Comparison of ENCODE assay signal across 1 cellular context in the genomic region with DNA sequence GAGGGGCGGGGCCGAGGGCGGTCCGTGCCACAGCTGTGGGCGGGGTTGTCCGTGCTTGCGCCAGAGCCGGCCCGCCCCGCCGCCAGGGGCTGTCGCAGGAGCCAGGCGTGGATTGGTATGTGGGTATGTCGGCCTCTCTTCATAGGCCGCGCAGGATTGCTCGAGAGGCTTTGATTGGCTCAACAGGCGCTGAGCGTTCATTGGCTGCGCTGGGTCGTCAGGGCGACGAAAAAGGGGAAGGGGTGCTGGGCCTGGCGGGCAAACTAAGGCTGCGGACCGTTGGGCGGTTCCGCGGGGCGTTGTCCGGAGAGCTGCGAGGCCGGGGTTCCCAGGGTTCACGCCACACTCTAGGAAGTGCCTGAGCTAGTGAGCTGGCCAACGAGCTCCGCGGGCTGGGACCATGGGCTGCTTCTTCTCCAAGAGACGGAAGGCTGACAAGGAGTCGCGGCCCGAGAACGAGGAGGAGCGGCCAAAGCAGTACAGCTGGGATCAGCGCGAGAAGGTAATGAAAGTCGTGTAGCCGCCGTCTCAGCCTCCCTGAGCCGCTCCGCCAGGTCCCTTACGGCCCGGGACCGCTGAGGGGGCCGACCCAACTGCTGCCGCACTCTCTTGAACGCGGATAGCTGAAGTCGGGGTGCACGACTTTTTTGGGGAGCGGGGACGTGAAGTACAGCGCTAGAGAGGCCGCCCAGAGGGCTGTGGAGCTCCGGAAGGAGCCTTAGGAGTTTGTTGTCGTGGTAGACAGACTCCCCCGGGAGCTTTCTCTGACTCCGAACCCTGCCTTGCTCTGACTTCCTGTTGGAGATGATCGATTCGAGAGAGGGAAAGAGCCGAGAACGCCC.
A peak's percentile ranks its signal among the peaks of the same experiment; 100 is the strongest.
TF ChIP-seq lines count a peak whose summit lies in the region.

A gene (plus strand): TSS at position 343 of the 842 bp plus-strand sequence. CDS start 58 bp downstream, at position 401.

TF ChIP-seq in K562, 482 proteins besides CTCF, POLR2A, EP300 and RAD21 (continued from another document and continues in another):
- TF ChIP-seq, protein P1, sequence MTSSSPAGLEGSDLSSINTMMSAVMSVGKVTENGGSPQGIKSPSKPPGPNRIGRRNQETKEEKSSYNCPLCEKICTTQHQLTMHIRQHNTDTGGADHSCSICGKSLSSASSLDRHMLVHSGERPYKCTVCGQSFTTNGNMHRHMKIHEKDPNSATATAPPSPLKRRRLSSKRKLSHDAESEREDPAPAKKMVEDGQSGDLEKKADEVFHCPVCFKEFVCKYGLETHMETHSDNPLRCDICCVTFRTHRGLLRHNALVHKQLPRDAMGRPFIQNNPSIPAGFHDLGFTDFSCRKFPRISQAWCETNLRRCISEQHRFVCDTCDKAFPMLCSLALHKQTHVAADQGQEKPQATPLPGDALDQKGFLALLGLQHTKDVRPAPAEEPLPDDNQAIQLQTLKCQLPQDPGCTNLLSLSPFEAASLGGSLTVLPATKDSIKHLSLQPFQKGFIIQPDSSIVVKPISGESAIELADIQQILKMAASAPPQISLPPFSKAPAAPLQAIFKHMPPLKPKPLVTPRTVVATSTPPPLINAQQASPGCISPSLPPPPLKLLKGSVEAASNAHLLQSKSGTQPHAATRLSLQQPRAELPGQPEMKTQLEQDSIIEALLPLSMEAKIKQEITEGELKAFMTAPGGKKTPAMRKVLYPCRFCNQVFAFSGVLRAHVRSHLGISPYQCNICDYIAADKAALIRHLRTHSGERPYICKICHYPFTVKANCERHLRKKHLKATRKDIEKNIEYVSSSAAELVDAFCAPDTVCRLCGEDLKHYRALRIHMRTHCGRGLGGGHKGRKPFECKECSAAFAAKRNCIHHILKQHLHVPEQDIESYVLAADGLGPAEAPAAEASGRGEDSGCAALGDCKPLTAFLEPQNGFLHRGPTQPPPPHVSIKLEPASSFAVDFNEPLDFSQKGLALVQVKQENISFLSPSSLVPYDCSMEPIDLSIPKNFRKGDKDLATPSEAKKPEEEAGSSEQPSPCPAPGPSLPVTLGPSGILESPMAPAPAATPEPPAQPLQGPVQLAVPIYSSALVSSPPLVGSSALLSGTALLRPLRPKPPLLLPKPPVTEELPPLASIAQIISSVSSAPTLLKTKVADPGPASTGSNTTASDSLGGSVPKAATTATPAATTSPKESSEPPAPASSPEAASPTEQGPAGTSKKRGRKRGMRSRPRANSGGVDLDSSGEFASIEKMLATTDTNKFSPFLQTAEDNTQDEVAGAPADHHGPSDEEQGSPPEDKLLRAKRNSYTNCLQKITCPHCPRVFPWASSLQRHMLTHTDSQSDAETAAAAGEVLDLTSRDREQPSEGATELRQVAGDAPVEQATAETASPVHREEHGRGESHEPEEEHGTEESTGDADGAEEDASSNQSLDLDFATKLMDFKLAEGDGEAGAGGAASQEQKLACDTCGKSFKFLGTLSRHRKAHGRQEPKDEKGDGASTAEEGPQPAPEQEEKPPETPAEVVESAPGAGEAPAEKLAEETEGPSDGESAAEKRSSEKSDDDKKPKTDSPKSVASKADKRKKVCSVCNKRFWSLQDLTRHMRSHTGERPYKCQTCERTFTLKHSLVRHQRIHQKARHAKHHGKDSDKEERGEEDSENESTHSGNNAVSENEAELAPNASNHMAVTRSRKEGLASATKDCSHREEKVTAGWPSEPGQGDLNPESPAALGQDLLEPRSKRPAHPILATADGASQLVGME (CRISPR knock-in tag; IDR thresholded peaks at IDR 0.05): no peak
- TF ChIP-seq, protein P2, sequence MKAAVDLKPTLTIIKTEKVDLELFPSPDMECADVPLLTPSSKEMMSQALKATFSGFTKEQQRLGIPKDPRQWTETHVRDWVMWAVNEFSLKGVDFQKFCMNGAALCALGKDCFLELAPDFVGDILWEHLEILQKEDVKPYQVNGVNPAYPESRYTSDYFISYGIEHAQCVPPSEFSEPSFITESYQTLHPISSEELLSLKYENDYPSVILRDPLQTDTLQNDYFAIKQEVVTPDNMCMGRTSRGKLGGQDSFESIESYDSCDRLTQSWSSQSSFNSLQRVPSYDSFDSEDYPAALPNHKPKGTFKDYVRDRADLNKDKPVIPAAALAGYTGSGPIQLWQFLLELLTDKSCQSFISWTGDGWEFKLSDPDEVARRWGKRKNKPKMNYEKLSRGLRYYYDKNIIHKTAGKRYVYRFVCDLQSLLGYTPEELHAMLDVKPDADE (conservative IDR thresholded peaks at IDR 0.05; ENCODE audit: control insufficient read depth, low read depth, low read length): no peak
- TF ChIP-seq KAT7 (CRISPR knock-in tag; IDR thresholded peaks at IDR 0.05; ENCODE audit: borderline replicate concordance): no peak
- no peak for TF ChIP-seq NR4A1 (CRISPR knock-in tag; IDR thresholded peaks at IDR 0.05)
- no peak for TF ChIP-seq NR4A1 (tag; IDR thresholded peaks at IDR 0.05)
- 0 out of 2 replicates have a peak, but pooled peaks have one; percentile 60 for TF ChIP-seq BMI1 (IDR thresholded peaks at IDR 0.05; ENCODE audit: low read length)
- peak; percentile 64 for TF ChIP-seq NFYB (IDR thresholded peaks at IDR 0.05; ENCODE audit: extremely low read depth, insufficient read length)
- TF ChIP-seq, protein P3, sequence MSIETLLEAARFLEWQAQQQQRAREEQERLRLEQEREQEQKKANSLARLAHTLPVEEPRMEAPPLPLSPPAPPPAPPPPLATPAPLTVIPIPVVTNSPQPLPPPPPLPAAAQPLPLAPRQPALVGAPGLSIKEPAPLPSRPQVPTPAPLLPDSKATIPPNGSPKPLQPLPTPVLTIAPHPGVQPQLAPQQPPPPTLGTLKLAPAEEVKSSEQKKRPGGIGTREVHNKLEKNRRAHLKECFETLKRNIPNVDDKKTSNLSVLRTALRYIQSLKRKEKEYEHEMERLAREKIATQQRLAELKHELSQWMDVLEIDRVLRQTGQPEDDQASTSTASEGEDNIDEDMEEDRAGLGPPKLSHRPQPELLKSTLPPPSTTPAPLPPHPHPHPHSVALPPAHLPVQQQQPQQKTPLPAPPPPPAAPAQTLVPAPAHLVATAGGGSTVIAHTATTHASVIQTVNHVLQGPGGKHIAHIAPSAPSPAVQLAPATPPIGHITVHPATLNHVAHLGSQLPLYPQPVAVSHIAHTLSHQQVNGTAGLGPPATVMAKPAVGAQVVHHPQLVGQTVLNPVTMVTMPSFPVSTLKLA (conservative IDR thresholded peaks at IDR 0.05): peak in 1 of 2 experiments; percentile 40; a peak in 1 of 4 replicates
- TF ChIP-seq SAP30 (IDR thresholded peaks at IDR 0.05; ENCODE audit: borderline replicate concordance, insufficient read depth, low read depth, low read length, poor library complexity, severe bottlenecking): no peak
- peak in 1 of 2 experiments; percentile 58; a peak in 1 of 4 replicates for TF ChIP-seq CSDE1 (IDR thresholded peaks at IDR 0.05)
- no peak for TF ChIP-seq MTA1 (IDR thresholded peaks at IDR 0.05; ENCODE audit: borderline replicate concordance)
- peak; percentile 93 for TF ChIP-seq RFX1 (IDR thresholded peaks at IDR 0.05)
- TF ChIP-seq, protein P4, sequence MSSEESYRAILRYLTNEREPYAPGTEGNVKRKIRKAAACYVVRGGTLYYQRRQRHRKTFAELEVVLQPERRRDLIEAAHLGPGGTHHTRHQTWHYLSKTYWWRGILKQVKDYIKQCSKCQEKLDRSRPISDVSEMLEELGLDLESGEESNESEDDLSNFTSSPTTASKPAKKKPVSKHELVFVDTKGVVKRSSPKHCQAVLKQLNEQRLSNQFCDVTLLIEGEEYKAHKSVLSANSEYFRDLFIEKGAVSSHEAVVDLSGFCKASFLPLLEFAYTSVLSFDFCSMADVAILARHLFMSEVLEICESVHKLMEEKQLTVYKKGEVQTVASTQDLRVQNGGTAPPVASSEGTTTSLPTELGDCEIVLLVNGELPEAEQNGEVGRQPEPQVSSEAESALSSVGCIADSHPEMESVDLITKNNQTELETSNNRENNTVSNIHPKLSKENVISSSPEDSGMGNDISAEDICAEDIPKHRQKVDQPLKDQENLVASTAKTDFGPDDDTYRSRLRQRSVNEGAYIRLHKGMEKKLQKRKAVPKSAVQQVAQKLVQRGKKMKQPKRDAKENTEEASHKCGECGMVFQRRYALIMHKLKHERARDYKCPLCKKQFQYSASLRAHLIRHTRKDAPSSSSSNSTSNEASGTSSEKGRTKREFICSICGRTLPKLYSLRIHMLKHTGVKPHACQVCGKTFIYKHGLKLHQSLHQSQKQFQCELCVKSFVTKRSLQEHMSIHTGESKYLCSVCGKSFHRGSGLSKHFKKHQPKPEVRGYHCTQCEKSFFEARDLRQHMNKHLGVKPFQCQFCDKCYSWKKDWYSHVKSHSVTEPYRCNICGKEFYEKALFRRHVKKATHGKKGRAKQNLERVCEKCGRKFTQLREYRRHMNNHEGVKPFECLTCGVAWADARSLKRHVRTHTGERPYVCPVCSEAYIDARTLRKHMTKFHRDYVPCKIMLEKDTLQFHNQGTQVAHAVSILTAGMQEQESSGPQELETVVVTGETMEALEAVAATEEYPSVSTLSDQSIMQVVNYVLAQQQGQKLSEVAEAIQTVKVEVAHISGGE (CRISPR knock-in tag; IDR thresholded peaks at IDR 0.05): peak in 1 of 3 experiments; percentile 68; a peak in 2 of 6 replicates
- peak; percentile 74 for TF ChIP-seq FOS (IDR thresholded peaks at IDR 0.05; ENCODE audit: extremely low read depth, insufficient read length)
- TF ChIP-seq ETV6 (IDR thresholded peaks at IDR 0.05; ENCODE audit: borderline replicate concordance in 1 of 2, low read depth in 2 of 2, low read length in 1 of 2): no peak
- TF ChIP-seq ETV6 (CRISPR knock-in tag; IDR thresholded peaks at IDR 0.05; ENCODE audit: borderline replicate concordance): no peak
- no peak for TF ChIP-seq TCFL5 (CRISPR knock-in tag; conservative IDR thresholded peaks at IDR 0.05)
- TF ChIP-seq SRF (CRISPR knock-in tag; IDR thresholded peaks at IDR 0.05): no peak
- peak; percentile 94 for TF ChIP-seq SPI1 (IDR thresholded peaks at IDR 0.05; ENCODE audit: borderline replicate concordance, low read depth, low read length)
- TF ChIP-seq, protein P5, sequence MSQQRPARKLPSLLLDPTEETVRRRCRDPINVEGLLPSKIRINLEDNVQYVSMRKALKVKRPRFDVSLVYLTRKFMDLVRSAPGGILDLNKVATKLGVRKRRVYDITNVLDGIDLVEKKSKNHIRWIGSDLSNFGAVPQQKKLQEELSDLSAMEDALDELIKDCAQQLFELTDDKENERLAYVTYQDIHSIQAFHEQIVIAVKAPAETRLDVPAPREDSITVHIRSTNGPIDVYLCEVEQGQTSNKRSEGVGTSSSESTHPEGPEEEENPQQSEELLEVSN (IDR thresholded peaks at IDR 0.05; ENCODE audit: borderline replicate concordance in 1 of 2, extremely low read depth in 1 of 2, insufficient read depth in 1 of 2, insufficient read length in 1 of 2, low read depth in 1 of 2, low read length in 1 of 2, poor library complexity in 1 of 2, severe bottlenecking in 1 of 2): peak; percentile 28 to 33
- TF ChIP-seq RBM39 (optimal IDR thresholded peaks at IDR 0.05; ENCODE audit: low read depth, low read length): no peak
- TF ChIP-seq JUND (IDR thresholded peaks at IDR 0.05; ENCODE audit: borderline replicate concordance, low read depth, low read length): 0 out of 2 replicates have a peak, but pooled peaks have one; percentile 13
- TF ChIP-seq JUND (tag; IDR thresholded peaks at IDR 0.05; ENCODE audit: borderline replicate concordance, low read depth, low read length): no peak
- TF ChIP-seq RBM14 (IDR thresholded peaks at IDR 0.05; ENCODE audit: borderline replicate concordance, insufficient read depth, low read depth, low read length): no peak
- no peak for TF ChIP-seq FUS (optimal IDR thresholded peaks at IDR 0.05; ENCODE audit: low read depth, low read length)
- TF ChIP-seq SP2 (IDR thresholded peaks at IDR 0.05; ENCODE audit: extremely low read depth, low read depth, low read length, poor library complexity, severe bottlenecking): peak; percentile 20
- TF ChIP-seq, protein P6, sequence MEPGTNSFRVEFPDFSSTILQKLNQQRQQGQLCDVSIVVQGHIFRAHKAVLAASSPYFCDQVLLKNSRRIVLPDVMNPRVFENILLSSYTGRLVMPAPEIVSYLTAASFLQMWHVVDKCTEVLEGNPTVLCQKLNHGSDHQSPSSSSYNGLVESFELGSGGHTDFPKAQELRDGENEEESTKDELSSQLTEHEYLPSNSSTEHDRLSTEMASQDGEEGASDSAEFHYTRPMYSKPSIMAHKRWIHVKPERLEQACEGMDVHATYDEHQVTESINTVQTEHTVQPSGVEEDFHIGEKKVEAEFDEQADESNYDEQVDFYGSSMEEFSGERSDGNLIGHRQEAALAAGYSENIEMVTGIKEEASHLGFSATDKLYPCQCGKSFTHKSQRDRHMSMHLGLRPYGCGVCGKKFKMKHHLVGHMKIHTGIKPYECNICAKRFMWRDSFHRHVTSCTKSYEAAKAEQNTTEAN (CRISPR knock-in tag; IDR thresholded peaks at IDR 0.05): no peak
- TF ChIP-seq, protein P7, sequence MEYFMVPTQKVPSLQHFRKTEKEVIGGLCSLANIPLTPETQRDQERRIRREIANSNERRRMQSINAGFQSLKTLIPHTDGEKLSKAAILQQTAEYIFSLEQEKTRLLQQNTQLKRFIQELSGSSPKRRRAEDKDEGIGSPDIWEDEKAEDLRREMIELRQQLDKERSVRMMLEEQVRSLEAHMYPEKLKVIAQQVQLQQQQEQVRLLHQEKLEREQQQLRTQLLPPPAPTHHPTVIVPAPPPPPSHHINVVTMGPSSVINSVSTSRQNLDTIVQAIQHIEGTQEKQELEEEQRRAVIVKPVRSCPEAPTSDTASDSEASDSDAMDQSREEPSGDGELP (CRISPR knock-in tag; IDR thresholded peaks at IDR 0.05; ENCODE audit: borderline replicate concordance): peak; percentile 63
- no peak for TF ChIP-seq PCBP2 (IDR thresholded peaks at IDR 0.05; ENCODE audit: low read depth, low read length, poor library complexity, severe bottlenecking)
- TF ChIP-seq, protein P8, sequence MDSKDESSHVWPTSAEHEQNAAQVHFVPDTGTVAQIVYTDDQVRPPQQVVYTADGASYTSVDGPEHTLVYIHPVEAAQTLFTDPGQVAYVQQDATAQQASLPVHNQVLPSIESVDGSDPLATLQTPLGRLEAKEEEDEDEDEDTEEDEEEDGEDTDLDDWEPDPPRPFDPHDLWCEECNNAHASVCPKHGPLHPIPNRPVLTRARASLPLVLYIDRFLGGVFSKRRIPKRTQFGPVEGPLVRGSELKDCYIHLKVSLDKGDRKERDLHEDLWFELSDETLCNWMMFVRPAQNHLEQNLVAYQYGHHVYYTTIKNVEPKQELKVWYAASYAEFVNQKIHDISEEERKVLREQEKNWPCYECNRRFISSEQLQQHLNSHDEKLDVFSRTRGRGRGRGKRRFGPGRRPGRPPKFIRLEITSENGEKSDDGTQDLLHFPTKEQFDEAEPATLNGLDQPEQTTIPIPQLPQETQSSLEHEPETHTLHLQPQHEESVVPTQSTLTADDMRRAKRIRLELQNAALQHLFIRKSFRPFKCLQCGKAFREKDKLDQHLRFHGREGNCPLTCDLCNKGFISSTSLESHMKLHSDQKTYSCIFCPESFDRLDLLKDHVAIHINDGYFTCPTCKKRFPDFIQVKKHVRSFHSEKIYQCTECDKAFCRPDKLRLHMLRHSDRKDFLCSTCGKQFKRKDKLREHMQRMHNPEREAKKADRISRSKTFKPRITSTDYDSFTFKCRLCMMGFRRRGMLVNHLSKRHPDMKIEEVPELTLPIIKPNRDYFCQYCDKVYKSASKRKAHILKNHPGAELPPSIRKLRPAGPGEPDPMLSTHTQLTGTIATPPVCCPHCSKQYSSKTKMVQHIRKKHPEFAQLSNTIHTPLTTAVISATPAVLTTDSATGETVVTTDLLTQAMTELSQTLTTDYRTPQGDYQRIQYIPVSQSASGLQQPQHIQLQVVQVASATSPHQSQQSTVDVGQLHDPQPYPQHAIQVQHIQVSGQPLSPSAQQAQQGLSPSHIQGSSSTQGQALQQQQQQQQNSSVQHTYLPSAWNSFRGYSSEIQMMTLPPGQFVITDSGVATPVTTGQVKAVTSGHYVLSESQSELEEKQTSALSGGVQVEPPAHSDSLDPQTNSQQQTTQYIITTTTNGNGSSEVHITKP (IDR thresholded peaks at IDR 0.05; ENCODE audit: partially characterized antibody): peak; percentile 47
- TF ChIP-seq ELF4 (CRISPR knock-in tag; IDR thresholded peaks at IDR 0.05): no peak
- TF ChIP-seq MEF2A (IDR thresholded peaks at IDR 0.05; ENCODE audit: control insufficient read depth, low read depth, low read length): no peak
- TF ChIP-seq, protein P9, sequence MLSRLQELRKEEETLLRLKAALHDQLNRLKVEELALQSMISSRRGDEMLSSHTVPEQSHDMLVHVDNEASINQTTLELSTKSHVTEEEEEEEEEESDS (CRISPR knock-in tag; IDR thresholded peaks at IDR 0.05): no peak
